ENCODE assay signal across 1 cellular context in the genomic region with DNA sequence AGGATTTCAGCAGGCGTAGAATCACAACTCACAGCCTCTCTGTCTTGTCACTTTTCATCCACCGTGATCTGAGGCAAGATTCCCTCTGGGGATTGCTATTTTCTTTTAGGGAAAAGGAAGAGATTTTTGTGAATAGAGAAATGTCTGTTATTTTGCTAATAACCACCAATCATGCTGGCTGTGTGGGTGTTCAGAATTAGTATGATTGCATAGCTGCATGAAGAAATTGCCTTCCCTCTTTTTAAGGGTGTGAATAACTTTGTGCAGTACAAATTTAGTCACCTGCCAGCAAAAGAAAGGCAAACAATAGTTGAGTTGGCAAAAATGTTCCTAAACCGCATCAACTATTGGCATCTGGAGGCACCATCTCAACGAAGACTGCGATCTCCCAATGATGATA.
TF ChIP-seq lines count a peak whose summit lies in the region.

No MANE protein-coding gene starts in this region.

TF ChIP-seq in SK-N-SH treated with all-trans-retinoic acid at 6 μM for 48 hours, 23 proteins besides CTCF, POLR2A, EP300 and RAD21 (continued from another document):
- TF ChIP-seq PATZ1 (CRISPR knock-in tag; IDR thresholded peaks at IDR 0.05; ENCODE audit: borderline replicate concordance) (no peak), TOX (CRISPR knock-in tag; IDR thresholded peaks at IDR 0.05; ENCODE audit: borderline replicate concordance) (no peak), ZNF8 (CRISPR knock-in tag; IDR thresholded peaks at IDR 0.05) (no peak), BACH2 (CRISPR knock-in tag; IDR thresholded peaks at IDR 0.05; ENCODE audit: borderline replicate concordance) (no peak), RARB (CRISPR knock-in tag; IDR thresholded peaks at IDR 0.05) (no peak), OSR1 (CRISPR knock-in tag; IDR thresholded peaks at IDR 0.05) (no peak)
- TF ChIP-seq, protein P1, sequence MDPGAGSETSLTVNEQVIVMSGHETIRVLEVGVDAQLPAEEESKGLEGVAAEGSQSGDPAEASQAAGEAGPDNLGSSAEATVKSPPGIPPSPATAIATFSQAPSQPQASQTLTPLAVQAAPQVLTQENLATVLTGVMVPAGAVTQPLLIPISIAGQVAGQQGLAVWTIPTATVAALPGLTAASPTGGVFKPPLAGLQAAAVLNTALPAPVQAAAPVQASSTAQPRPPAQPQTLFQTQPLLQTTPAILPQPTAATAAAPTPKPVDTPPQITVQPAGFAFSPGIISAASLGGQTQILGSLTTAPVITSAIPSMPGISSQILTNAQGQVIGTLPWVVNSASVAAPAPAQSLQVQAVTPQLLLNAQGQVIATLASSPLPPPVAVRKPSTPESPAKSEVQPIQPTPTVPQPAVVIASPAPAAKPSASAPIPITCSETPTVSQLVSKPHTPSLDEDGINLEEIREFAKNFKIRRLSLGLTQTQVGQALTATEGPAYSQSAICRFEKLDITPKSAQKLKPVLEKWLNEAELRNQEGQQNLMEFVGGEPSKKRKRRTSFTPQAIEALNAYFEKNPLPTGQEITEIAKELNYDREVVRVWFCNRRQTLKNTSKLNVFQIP (CRISPR knock-in tag; IDR thresholded peaks at IDR 0.05; ENCODE audit: borderline replicate concordance, low read depth) = no peak
